In the genomic region with DNA sequence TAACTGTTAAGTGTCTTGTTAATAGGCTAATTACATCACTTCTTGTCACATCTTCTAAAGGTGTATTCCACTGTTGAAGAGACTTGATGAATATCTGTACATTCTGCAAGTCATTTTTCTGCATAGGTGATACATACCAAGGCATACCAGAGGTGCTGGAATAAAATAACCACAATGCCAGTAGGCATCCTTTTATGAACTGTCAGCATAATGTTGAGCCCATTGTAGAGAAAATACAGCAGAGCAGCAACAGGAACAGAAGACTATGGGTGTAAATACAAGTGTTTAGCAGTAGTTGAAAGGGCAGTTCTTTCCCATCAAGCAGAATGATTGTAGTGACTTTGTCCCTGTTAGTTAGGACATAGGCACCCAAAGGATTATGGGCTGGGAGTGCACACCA, we compare ENCODE assay signal across 8 cellular contexts.
"Had no signal": no experiment of that assay in that cellular context is flagged by ENCODE, and none has a peak within 500 bp of the region (broad histone marks: within the 10 kb centered on the region; RNA-seq: fewer than 3 reads in every experiment).

No MANE protein-coding gene starts in this region.

- H3K4me3 ChIP-seq: GM12878 had no signal

- ATAC-seq: GM12878 had no signal

- FAIRE-seq: G401.6, GM12878, GM12891, GM12892, GM18507, GM19239 had no signal

- DNase-seq: GDM1, GF-D8 had no signal
